Comparison of ENCODE assay signal across 7 cellular contexts in the genomic region with DNA sequence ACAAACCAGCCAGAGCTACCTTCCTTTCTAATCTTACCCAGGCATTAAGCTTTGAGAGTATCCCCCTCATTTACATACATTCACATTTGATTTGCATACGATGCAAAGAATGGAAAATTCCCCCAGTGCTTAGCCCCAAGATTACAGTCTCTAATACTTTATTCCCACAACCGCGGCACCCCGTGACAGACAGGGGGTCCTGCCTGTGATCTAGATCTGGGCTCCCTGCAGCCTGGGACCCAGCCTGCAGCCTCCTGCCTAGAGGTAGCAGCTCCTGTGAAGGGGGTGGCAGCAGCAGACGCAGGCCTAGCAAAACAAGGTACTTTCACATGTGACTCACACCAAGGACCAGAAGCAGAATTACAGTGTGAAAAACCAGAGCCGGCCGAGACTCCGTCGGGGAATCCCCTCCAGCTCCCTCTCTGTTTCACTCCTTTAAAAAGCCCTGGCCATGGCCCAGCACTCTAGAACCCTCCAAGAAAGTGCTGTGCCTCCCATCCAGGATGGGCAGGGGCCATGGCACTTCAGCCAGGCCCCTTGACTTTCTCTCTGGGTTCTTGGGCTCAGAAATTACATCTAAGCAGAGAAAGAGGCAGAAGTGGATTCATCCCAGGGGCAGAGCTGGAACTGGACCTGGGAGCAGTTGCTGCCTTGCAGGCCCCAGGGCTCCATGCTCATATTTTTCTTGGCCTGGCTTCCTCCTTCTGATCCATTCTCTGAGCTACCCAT. TPM values are rescaled to one million over a fixed set of nuclear protein-coding genes. Genes with fewer than 3 reads are reported as not detected.
DNase-seq lines count a peak whose midpoint lies in the region; ATAC-seq lines count a peak whose summit lies in the region.

No MANE protein-coding gene starts in this region.

- no peaks in the 10 kb centered on the region for H3K36me3 Mint-ChIP-seq in activated CD4-positive, alpha-beta T cell treated with anti-CD3 and anti-CD28 coated beads, Interleukin-2, amount 10 ng/mL, durations not matched to agents 24 days and 14 days (ENCODE audit: low read depth)

- H3K4me3 Mint-ChIP-seq in activated CD4-positive, alpha-beta T cell treated with anti-CD3 and anti-CD28 coated beads, Interleukin-2, amount 10 ng/mL, durations not matched to agents 24 days and 14 days: peak overlapping the region; percentile 59

- peaks cover 58% of the 10 kb centered on the region for H3K4me1 Mint-ChIP-seq in activated CD4-positive, alpha-beta T cell treated with anti-CD3 and anti-CD28 coated beads, Interleukin-2, amount 10 ng/mL, durations not matched to agents 24 days and 14 days

- intact Hi-C loops in activated CD4-positive, alpha-beta T cell treated with anti-CD3 and anti-CD28 coated beads, Interleukin-2, amount 10 ng/mL, durations not matched to agents 24 days and 14 days (cut with micrococcal nuclease): loop anchor here (1.0 kb wide), 5 partner anchors 12 to 61 kb away; no protein-coding TSS in a partner anchor

- H3K9me3 Mint-ChIP-seq in activated CD4-positive, alpha-beta T cell treated with anti-CD3 and anti-CD28 coated beads, Interleukin-2, amount 10 ng/mL, durations not matched to agents 24 days and 14 days: no peaks in the 10 kb centered on the region

- H3K27ac Mint-ChIP-seq in activated CD4-positive, alpha-beta T cell treated with anti-CD3 and anti-CD28 coated beads, Interleukin-2, amount 10 ng/mL, durations not matched to agents 24 days and 14 days: peak overlapping the region; percentile 90

- peak; percentile 83 for ATAC-seq in GM19397 (IDR thresholded peaks at IDR 0.05; ENCODE audit: unreplicated experiment)
- ATAC-seq in HG03354 (IDR thresholded peaks at IDR 0.05; ENCODE audit: poor library complexity, severe bottlenecking, unreplicated experiment): peak; percentile 84

- DNase-seq in activated CD4-positive, alpha-beta T cell treated with anti-CD3 and anti-CD28 coated beads, Interleukin-2, amount 10 ng/mL, durations not matched to agents 24 days and 14 days: peak; percentile 94
- DNase-seq in dermis blood vessel endothelial cell (peak; percentile 33), hippocampal formation (lab: John Stamatoyannopoulos, UW) (no peak), middle frontal gyrus (ENCODE audit: extremely low spot score, low spot score) (no peak)
- DNase-seq in stimulated activated CD4-positive, alpha-beta T cell treated with anti-CD3 and anti-CD28 coated beads, Interleukin-1b, Interleukin-23, amount 100 ng/mL, for 24 hours (ENCODE audit: low read depth in 4 of 4, low spot score in 1 of 4): peak; percentile 48 to 79 (median 59)

- peaks cover 3% of the 10 kb centered on the region for H3K27me3 Mint-ChIP-seq in activated CD4-positive, alpha-beta T cell treated with anti-CD3 and anti-CD28 coated beads, Interleukin-2, amount 10 ng/mL, durations not matched to agents 24 days and 14 days

RNA-seq across cellular contexts. Expression of gene TCF7, which starts 14.0 kb away (rescaled TPM):
- 112 and 113 TPM in 2 replicates for total RNA-seq in activated CD4-positive, alpha-beta T cell treated with anti-CD3 and anti-CD28 coated beads, Interleukin-2, amount 10 ng/mL, durations not matched to agents 24 days and 14 days
- 0.19 and 0.34 TPM in 2 replicates for total RNA-seq in dermis blood vessel endothelial cell

Comparison
In these comparisons a context has a peak if more than half of its experiments do, and no peak if none do; other contexts are left out.
1. DNase-seq: peak in activated CD4-positive, alpha-beta T cell treated with anti-CD3 and anti-CD28 coated beads, Interleukin-2, amount 10 ng/mL, durations not matched to agents 24 days and 14 days (single experiment), dermis blood vessel endothelial cell (single experiment) and stimulated activated CD4-positive, alpha-beta T cell treated with anti-CD3 and anti-CD28 coated beads, Interleukin-1b, Interleukin-23, amount 100 ng/mL, for 24 hours (4 of 4); none in hippocampal formation (0 of 2) and middle frontal gyrus (single experiment).
2. RNA of gene TCF7, which starts 14.0 kb away (total RNA-seq): 112 to 113 TPM in activated CD4-positive, alpha-beta T cell treated with anti-CD3 and anti-CD28 coated beads, Interleukin-2, amount 10 ng/mL, durations not matched to agents 24 days and 14 days; 0.19 to 0.34 TPM in dermis blood vessel endothelial cell; every median in the first group is over 10 times any median in the second.